22 cellular contexts compared by ENCODE assay signal in the genomic region with DNA sequence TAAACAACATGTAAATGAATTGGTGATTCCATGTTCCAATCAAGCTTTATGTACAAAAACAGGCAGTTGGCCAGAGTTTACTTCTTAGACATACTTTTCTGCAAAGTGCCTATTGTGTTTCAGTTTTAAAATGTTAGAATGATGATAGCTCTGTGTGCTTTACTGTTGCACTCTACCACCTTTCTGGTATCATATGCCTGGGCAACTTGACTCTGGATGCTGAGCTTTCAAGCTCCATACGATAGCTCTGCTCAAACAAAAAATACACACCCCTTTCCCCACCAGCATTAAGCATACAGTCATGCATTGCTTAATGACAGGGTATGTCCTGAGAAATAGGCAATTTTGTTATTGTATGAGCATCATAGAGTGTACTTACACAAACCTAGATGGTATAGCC.
"Had no signal": no experiment of that assay in that cellular context is flagged by ENCODE, and none has a peak within 500 bp of the region (broad histone marks: within the 10 kb centered on the region; RNA-seq: fewer than 3 reads in every experiment).

No MANE protein-coding gene starts in this region.

- H3K4me1 Mint-ChIP-seq: activated CD4-positive, alpha-beta T cell treated with anti-CD3 and anti-CD28 coated beads, Interleukin-2, amount 10 ng/mL, durations not matched to agents 7 days and 5 days; activated CD8-positive, alpha-beta memory T cell treated with anti-CD3 and anti-CD28 coated beads, Interleukin-2, amount 10 ng/mL, durations not matched to agents 7 days and 5 days; activated naive CD8-positive, alpha-beta T cell treated with anti-CD3 and anti-CD28 coated beads, Interleukin-2, amount 50 U/mL, for 24 hours; neural progenitor cell had no signal

- DNase-seq: activated CD4-positive, alpha-beta T cell treated with anti-CD3 and anti-CD28 coated beads, Interleukin-2, amount 10 ng/mL, durations not matched to agents 7 days and 5 days; activated CD4-positive, CD25-positive, alpha-beta regulatory T cell treated with anti-CD3 and anti-CD28 coated beads, Interleukin-2, amount 50 U/mL, for 72 hours; activated CD8-positive, alpha-beta memory T cell treated with anti-CD3 and anti-CD28 coated beads, Interleukin-2, amount 10 ng/mL, durations not matched to agents 7 days and 5 days; activated CD8-positive, alpha-beta T cell treated with anti-CD3 and anti-CD28 coated beads for 36 hours; activated gamma-delta T cell; activated naive CD4-positive, alpha-beta T cell treated with anti-CD3 and anti-CD28 coated beads, Interleukin-2, amount 50 U/mL, for 16 hours; activated naive CD8-positive, alpha-beta T cell treated with anti-CD3 and anti-CD28 coated beads, Interleukin-2, amount 50 U/mL, for 24 hours; activated T-cell treated with anti-CD3 and anti-CD28 coated beads for 4 hours; heart left ventricle; islet precursor cell; left colon; lower lobe of right lung; naive thymus-derived CD4-positive, alpha-beta T cell; sigmoid colon; stimulated activated CD4-positive, alpha-beta T cell treated with anti-CD3 and anti-CD28 coated beads, Interleukin-15, amount 100 ng/mL, for 24 hours; stimulated activated CD4-positive, alpha-beta T cell treated with anti-CD3 and anti-CD28 coated beads, Interleukin-2, amount 100 ng/mL, for 48 hours; stimulated activated CD8-positive, alpha-beta memory T cell treated with anti-CD3 and anti-CD28 coated beads, Interleukin-4, amount 100 ng/mL, for 48 hours; stimulated activated naive CD4-positive, alpha-beta T cell; testis; trophoblast cell; WERI-Rb-1 had no signal

- H3K9me3 Mint-ChIP-seq: activated CD4-positive, alpha-beta T cell treated with anti-CD3 and anti-CD28 coated beads, Interleukin-2, amount 10 ng/mL, durations not matched to agents 7 days and 5 days; activated CD8-positive, alpha-beta T cell treated with anti-CD3 and anti-CD28 coated beads for 36 hours; activated naive CD8-positive, alpha-beta T cell treated with anti-CD3 and anti-CD28 coated beads, Interleukin-2, amount 50 U/mL, for 24 hours; neural progenitor cell had no signal

- H3K36me3 Mint-ChIP-seq: activated CD8-positive, alpha-beta memory T cell treated with anti-CD3 and anti-CD28 coated beads, Interleukin-2, amount 10 ng/mL, durations not matched to agents 7 days and 5 days; naive thymus-derived CD4-positive, alpha-beta T cell; neural progenitor cell had no signal

- H3K4me3 Mint-ChIP-seq: activated CD4-positive, alpha-beta T cell treated with anti-CD3 and anti-CD28 coated beads, Interleukin-2, amount 10 ng/mL, durations not matched to agents 7 days and 5 days; activated CD8-positive, alpha-beta memory T cell treated with anti-CD3 and anti-CD28 coated beads, Interleukin-2, amount 10 ng/mL, durations not matched to agents 7 days and 5 days; activated CD8-positive, alpha-beta T cell treated with anti-CD3 and anti-CD28 coated beads for 36 hours; activated naive CD8-positive, alpha-beta T cell treated with anti-CD3 and anti-CD28 coated beads, Interleukin-2, amount 50 U/mL, for 24 hours; naive thymus-derived CD4-positive, alpha-beta T cell; neural progenitor cell had no signal

- H3K27ac Mint-ChIP-seq: activated CD4-positive, alpha-beta T cell treated with anti-CD3 and anti-CD28 coated beads, Interleukin-2, amount 10 ng/mL, durations not matched to agents 7 days and 5 days; activated CD8-positive, alpha-beta memory T cell treated with anti-CD3 and anti-CD28 coated beads, Interleukin-2, amount 10 ng/mL, durations not matched to agents 7 days and 5 days; activated CD8-positive, alpha-beta T cell treated with anti-CD3 and anti-CD28 coated beads for 36 hours; activated naive CD8-positive, alpha-beta T cell treated with anti-CD3 and anti-CD28 coated beads, Interleukin-2, amount 50 U/mL, for 24 hours; naive thymus-derived CD4-positive, alpha-beta T cell; neural progenitor cell had no signal

- ATAC-seq: activated CD8-positive, alpha-beta memory T cell treated with anti-CD3 and anti-CD28 coated beads, Interleukin-2, amount 10 ng/mL, durations not matched to agents 7 days and 5 days; activated CD8-positive, alpha-beta T cell treated with anti-CD3 and anti-CD28 coated beads for 36 hours; activated naive CD8-positive, alpha-beta T cell treated with anti-CD3 and anti-CD28 coated beads, Interleukin-2, amount 50 U/mL, for 24 hours; left colon; lower lobe of right lung; naive thymus-derived CD4-positive, alpha-beta T cell had no signal
